In genomic region chr6:56729719-56730118, GRCh38 we compare ENCODE assay signal across 14 cellular contexts.
A peak's percentile ranks its signal among the peaks of the same experiment; 100 is the strongest.
DNase-seq lines count a peak whose midpoint lies in the region; ATAC-seq, FAIRE-seq and TF ChIP-seq lines count a peak whose summit lies in the region.
"Had no signal": no experiment of that assay in that cellular context is flagged by ENCODE, and none has a peak within 500 bp of the region (broad histone marks: within the 10 kb centered on the region; RNA-seq: fewer than 3 reads in every experiment).

No MANE protein-coding gene starts in this region.

- peaks cover 2% of the 10 kb centered on the region for H3K27me3 Mint-ChIP-seq in activated T-helper 1 cell treated with anti-CD3 and anti-CD28 coated beads, Interleukin-12 subunit alpha, Interleukin-12 subunit beta, Interleukin-2, Interleukin-4 antibody, amounts not matched to agents 30 ng/mL and 10 ng/mL and 1 ng/mL, durations not matched to agents 14 hours and 24 hours and 36 hours (ENCODE audit: insufficient read depth)

- H3K27ac ChIP-seq in tibial artery, result peak overlapping the region; percentile 17 to 34
- H3K27ac ChIP-seq: psoas muscle had no signal

- intact Hi-C loops in tibial artery (cut with DNase I; ENCODE audit: low total_unique reads), result no loop called here
- intact Hi-C loops in activated T-helper 1 cell treated with anti-CD3 and anti-CD28 coated beads, Interleukin-12 subunit alpha, Interleukin-12 subunit beta, Interleukin-2, Interleukin-4 antibody, amounts not matched to agents 30 ng/mL and 10 ng/mL and 1 ng/mL, durations not matched to agents 14 hours and 24 hours and 36 hours (cut with micrococcal nuclease), result no loop called here

- no peak overlapping the region for H3K27ac Mint-ChIP-seq in activated T-helper 1 cell treated with anti-CD3 and anti-CD28 coated beads, Interleukin-12 subunit alpha, Interleukin-12 subunit beta, Interleukin-2, Interleukin-4 antibody, amounts not matched to agents 30 ng/mL and 10 ng/mL and 1 ng/mL, durations not matched to agents 14 hours and 24 hours and 36 hours
- H3K27ac Mint-ChIP-seq in stimulated activated effector memory CD8-positive, alpha-beta T cell treated with anti-CD3 and anti-CD28 coated beads, Interleukin-12 subunit alpha, Interleukin-12 subunit beta, amount 100 ng/mL, for 72 hours, result no peak overlapping the region
- H3K27ac Mint-ChIP-seq: activated naive CD8-positive, alpha-beta T cell treated with anti-CD3 and anti-CD28 coated beads for 36 hours; memory B cell had no signal

- peak; percentile 24 for ATAC-seq in SK-N-SH treated with all-trans-retinoic acid at 6 μM for 48 hours
- ATAC-seq in stimulated activated effector memory CD8-positive, alpha-beta T cell treated with anti-CD3 and anti-CD28 coated beads, Interleukin-12 subunit alpha, Interleukin-12 subunit beta, amount 100 ng/mL, for 72 hours, result no peak
- ATAC-seq: psoas muscle had no signal

- H3K4me1 ChIP-seq in tibial artery, result peaks cover 0 to 79% (median 11%) of the 10 kb centered on the region in 4 donors

- peak; percentile 41 for FAIRE-seq in GM18507 (lab: Jason Lieb, UNC)

- TF ChIP-seq CTCF in fibroblast of the aortic adventitia (IDR thresholded peaks at IDR 0.05; ENCODE audit: insufficient read depth, low read length) (no peak), tibial artery (IDR thresholded peaks at IDR 0.05) (no peak)

- H3K27me3 ChIP-seq in tibial artery, result no peaks in the 10 kb centered on the region

- no peak overlapping the region for H3K4me3 Mint-ChIP-seq in activated T-helper 1 cell treated with anti-CD3 and anti-CD28 coated beads, Interleukin-12 subunit alpha, Interleukin-12 subunit beta, Interleukin-2, Interleukin-4 antibody, amounts not matched to agents 30 ng/mL and 10 ng/mL and 1 ng/mL, durations not matched to agents 14 hours and 24 hours and 36 hours
- no peak overlapping the region for H3K4me3 Mint-ChIP-seq in stimulated activated effector memory CD8-positive, alpha-beta T cell treated with anti-CD3 and anti-CD28 coated beads, Interleukin-12 subunit alpha, Interleukin-12 subunit beta, amount 100 ng/mL, for 72 hours
- H3K4me3 Mint-ChIP-seq: activated naive CD8-positive, alpha-beta T cell treated with anti-CD3 and anti-CD28 coated beads for 36 hours; memory B cell had no signal

- DNase-seq in GM18507 (ENCODE audit: extremely low spot score, insufficient read length, low read depth) (no peak), fibroblast of the aortic adventitia (ENCODE audit: low read depth) (peak; percentile 59), tibial artery (no peak), NCI-H510A treated with DMSO at 0.1 percent for 48 hours (lab: John Stamatoyannopoulos, UW) (no peak)
- DNase-seq in activated T-helper 1 cell treated with anti-CD3 and anti-CD28 coated beads, Interleukin-12 subunit alpha, Interleukin-12 subunit beta, Interleukin-2, Interleukin-4 antibody, amounts not matched to agents 30 ng/mL and 10 ng/mL and 1 ng/mL, durations not matched to agents 14 hours and 24 hours and 36 hours (ENCODE audit: low spot score), result no peak
- no peak for DNase-seq in stimulated activated effector memory CD8-positive, alpha-beta T cell treated with anti-CD3 and anti-CD28 coated beads, Interleukin-12 subunit alpha, Interleukin-12 subunit beta, amount 100 ng/mL, for 72 hours (ENCODE audit: low spot score in 2 of 2)
- DNase-seq: activated naive CD8-positive, alpha-beta T cell treated with anti-CD3 and anti-CD28 coated beads for 36 hours; effector CD4-positive, alpha-beta T cell; Karpas-422; substantia nigra; T1000 had no signal

- H3K36me3 ChIP-seq in tibial artery, result no peaks in the 10 kb centered on the region

- no peaks in the 10 kb centered on the region for H3K9me3 Mint-ChIP-seq in activated T-helper 1 cell treated with anti-CD3 and anti-CD28 coated beads, Interleukin-12 subunit alpha, Interleukin-12 subunit beta, Interleukin-2, Interleukin-4 antibody, amounts not matched to agents 30 ng/mL and 10 ng/mL and 1 ng/mL, durations not matched to agents 14 hours and 24 hours and 36 hours
- H3K9me3 Mint-ChIP-seq in stimulated activated effector memory CD8-positive, alpha-beta T cell treated with anti-CD3 and anti-CD28 coated beads, Interleukin-12 subunit alpha, Interleukin-12 subunit beta, amount 100 ng/mL, for 72 hours, result no peaks in the 10 kb centered on the region
- H3K9me3 Mint-ChIP-seq: activated naive CD8-positive, alpha-beta T cell treated with anti-CD3 and anti-CD28 coated beads for 36 hours; memory B cell had no signal

- no peaks in the 10 kb centered on the region for H3K4me1 Mint-ChIP-seq in activated T-helper 1 cell treated with anti-CD3 and anti-CD28 coated beads, Interleukin-12 subunit alpha, Interleukin-12 subunit beta, Interleukin-2, Interleukin-4 antibody, amounts not matched to agents 30 ng/mL and 10 ng/mL and 1 ng/mL, durations not matched to agents 14 hours and 24 hours and 36 hours (ENCODE audit: low read depth)
- no peaks in the 10 kb centered on the region for H3K4me1 Mint-ChIP-seq in stimulated activated effector memory CD8-positive, alpha-beta T cell treated with anti-CD3 and anti-CD28 coated beads, Interleukin-12 subunit alpha, Interleukin-12 subunit beta, amount 100 ng/mL, for 72 hours
- H3K4me1 Mint-ChIP-seq: activated naive CD8-positive, alpha-beta T cell treated with anti-CD3 and anti-CD28 coated beads for 36 hours; memory B cell had no signal

- H3K36me3 Mint-ChIP-seq in activated T-helper 1 cell treated with anti-CD3 and anti-CD28 coated beads, Interleukin-12 subunit alpha, Interleukin-12 subunit beta, Interleukin-2, Interleukin-4 antibody, amounts not matched to agents 30 ng/mL and 10 ng/mL and 1 ng/mL, durations not matched to agents 14 hours and 24 hours and 36 hours (ENCODE audit: low read depth), result no peaks in the 10 kb centered on the region
- H3K36me3 Mint-ChIP-seq in stimulated activated effector memory CD8-positive, alpha-beta T cell treated with anti-CD3 and anti-CD28 coated beads, Interleukin-12 subunit alpha, Interleukin-12 subunit beta, amount 100 ng/mL, for 72 hours, result no peaks in the 10 kb centered on the region
- H3K36me3 Mint-ChIP-seq: activated naive CD8-positive, alpha-beta T cell treated with anti-CD3 and anti-CD28 coated beads for 36 hours; memory B cell had no signal

- H3K4me3 ChIP-seq in fibroblast of the aortic adventitia (ENCODE audit: low read depth, low read length) (no peak overlapping the region), tibial artery (no peak overlapping the region)
- H3K4me3 ChIP-seq: psoas muscle had no signal

- H3K9me3 ChIP-seq in tibial artery, result no peaks in the 10 kb centered on the region
- H3K9me3 ChIP-seq: psoas muscle had no signal

TF ChIP-seq in SK-N-SH treated with all-trans-retinoic acid at 6 μM for 48 hours, 23 proteins besides CTCF, POLR2A, EP300 and RAD21:
- TF ChIP-seq ZNF8 (CRISPR knock-in tag; IDR thresholded peaks at IDR 0.05) (no peak), OSR1 (CRISPR knock-in tag; IDR thresholded peaks at IDR 0.05) (no peak), ISL1 (CRISPR knock-in tag; IDR thresholded peaks at IDR 0.05) (peak; percentile 23; the same call in 1 of the 2 replicates), PPARA (CRISPR knock-in tag; IDR thresholded peaks at IDR 0.05; ENCODE audit: borderline replicate concordance) (no peak), BACH2 (CRISPR knock-in tag; IDR thresholded peaks at IDR 0.05; ENCODE audit: borderline replicate concordance) (no peak)
